ENCODE assay signal across 2 cellular contexts in the genomic region with DNA sequence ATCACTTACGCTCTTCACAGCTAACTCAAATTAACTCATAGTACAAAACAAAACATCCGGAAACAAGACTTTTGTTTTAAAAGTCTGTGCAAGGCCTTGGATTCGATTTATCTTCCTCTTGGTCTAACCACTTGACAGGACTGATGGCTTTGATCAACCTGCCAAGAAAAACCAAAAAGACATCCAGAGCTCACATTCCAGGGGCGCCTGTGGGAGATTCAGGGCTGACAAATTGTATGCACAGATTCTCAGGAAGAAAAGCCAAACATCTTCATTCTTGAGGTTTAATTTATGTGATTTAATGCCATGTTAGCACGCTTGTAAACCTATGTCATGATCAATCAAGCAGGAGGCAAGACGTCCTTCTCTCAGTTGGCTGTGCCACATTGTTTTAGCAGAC.
TF ChIP-seq lines count a peak whose summit lies in the region.

No MANE protein-coding gene starts in this region.

TF ChIP-seq in IMR-90, 13 proteins besides CTCF, POLR2A, EP300 and RAD21:
- TF ChIP-seq CHD1 (IDR thresholded peaks at IDR 0.05; ENCODE audit: low read depth, low read length), result no peak
- no peak for TF ChIP-seq USF2 (IDR thresholded peaks at IDR 0.05; ENCODE audit: low read depth, low read length)
- no peak for TF ChIP-seq SMC3 (IDR thresholded peaks at IDR 0.05; ENCODE audit: low read depth, low read length)

TF ChIP-seq in HepG2, 621 proteins besides CTCF, POLR2A, EP300 and RAD21:
- TF ChIP-seq, protein P1, sequence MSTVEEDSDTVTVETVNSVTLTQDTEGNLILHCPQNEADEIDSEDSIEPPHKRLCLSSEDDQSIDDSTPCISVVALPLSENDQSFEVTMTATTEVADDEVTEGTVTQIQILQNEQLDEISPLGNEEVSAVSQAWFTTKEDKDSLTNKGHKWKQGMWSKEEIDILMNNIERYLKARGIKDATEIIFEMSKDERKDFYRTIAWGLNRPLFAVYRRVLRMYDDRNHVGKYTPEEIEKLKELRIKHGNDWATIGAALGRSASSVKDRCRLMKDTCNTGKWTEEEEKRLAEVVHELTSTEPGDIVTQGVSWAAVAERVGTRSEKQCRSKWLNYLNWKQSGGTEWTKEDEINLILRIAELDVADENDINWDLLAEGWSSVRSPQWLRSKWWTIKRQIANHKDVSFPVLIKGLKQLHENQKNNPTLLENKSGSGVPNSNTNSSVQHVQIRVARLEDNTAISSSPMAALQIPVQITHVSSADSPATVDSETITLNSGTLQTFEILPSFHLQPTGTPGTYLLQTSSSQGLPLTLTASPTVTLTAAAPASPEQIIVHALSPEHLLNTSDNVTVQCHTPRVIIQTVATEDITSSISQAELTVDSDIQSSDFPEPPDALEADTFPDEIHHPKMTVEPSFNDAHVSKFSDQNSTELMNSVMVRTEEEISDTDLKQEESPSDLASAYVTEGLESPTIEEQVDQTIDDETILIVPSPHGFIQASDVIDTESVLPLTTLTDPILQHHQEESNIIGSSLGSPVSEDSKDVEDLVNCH (CRISPR knock-in tag; IDR thresholded peaks at IDR 0.05), result no peak
- TF ChIP-seq PHF21A (CRISPR knock-in tag; IDR thresholded peaks at IDR 0.05) (no peak), ZNF256 (CRISPR knock-in tag; conservative IDR thresholded peaks at IDR 0.05) (no peak), ZBTB10 (CRISPR knock-in tag; IDR thresholded peaks at IDR 0.05; ENCODE audit: borderline replicate concordance) (no peak), ZNF264 (CRISPR knock-in tag; IDR thresholded peaks at IDR 0.05) (no peak), IRF2 (CRISPR knock-in tag; IDR thresholded peaks at IDR 0.05) (no peak), HIC2 (CRISPR knock-in tag; IDR thresholded peaks at IDR 0.05; ENCODE audit: low read depth) (no peak), RBFOX2 (IDR thresholded peaks at IDR 0.05; ENCODE audit: low read depth, low read length) (no peak), FOXA3 (CRISPR knock-in tag; IDR thresholded peaks at IDR 0.05) (no peak), E2F2 (CRISPR knock-in tag; IDR thresholded peaks at IDR 0.05; ENCODE audit: borderline replicate concordance) (no peak), ZFP91 (CRISPR knock-in tag; IDR thresholded peaks at IDR 0.05; ENCODE audit: borderline replicate concordance) (no peak), ZNF30 (CRISPR knock-in tag; IDR thresholded peaks at IDR 0.05) (no peak), USF2 (IDR thresholded peaks at IDR 0.05; ENCODE audit: low read depth, low read length) (no peak), USF2 (CRISPR knock-in tag; IDR thresholded peaks at IDR 0.05; ENCODE audit: borderline replicate concordance) (no peak), ETS1 (CRISPR knock-in tag; IDR thresholded peaks at IDR 0.05) (no peak), SAFB2 (CRISPR knock-in tag; IDR thresholded peaks at IDR 0.05; ENCODE audit: borderline replicate concordance, low read depth) (no peak), SIX4 (CRISPR knock-in tag; IDR thresholded peaks at IDR 0.05) (no peak), ZKSCAN5 (CRISPR knock-in tag; IDR thresholded peaks at IDR 0.05) (no peak)
- TF ChIP-seq, protein P2, sequence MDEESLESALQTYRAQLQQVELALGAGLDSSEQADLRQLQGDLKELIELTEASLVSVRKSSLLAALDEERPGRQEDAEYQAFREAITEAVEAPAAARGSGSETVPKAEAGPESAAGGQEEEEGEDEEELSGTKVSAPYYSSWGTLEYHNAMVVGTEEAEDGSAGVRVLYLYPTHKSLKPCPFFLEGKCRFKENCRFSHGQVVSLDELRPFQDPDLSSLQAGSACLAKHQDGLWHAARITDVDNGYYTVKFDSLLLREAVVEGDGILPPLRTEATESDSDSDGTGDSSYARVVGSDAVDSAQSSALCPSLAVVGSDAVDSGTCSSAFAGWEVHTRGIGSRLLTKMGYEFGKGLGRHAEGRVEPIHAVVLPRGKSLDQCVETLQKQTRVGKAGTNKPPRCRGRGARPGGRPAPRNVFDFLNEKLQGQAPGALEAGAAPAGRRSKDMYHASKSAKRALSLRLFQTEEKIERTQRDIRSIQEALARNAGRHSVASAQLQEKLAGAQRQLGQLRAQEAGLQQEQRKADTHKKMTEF (CRISPR knock-in tag; IDR thresholded peaks at IDR 0.05), result no peak
